8 cellular contexts compared by ENCODE assay signal in the genomic region with DNA sequence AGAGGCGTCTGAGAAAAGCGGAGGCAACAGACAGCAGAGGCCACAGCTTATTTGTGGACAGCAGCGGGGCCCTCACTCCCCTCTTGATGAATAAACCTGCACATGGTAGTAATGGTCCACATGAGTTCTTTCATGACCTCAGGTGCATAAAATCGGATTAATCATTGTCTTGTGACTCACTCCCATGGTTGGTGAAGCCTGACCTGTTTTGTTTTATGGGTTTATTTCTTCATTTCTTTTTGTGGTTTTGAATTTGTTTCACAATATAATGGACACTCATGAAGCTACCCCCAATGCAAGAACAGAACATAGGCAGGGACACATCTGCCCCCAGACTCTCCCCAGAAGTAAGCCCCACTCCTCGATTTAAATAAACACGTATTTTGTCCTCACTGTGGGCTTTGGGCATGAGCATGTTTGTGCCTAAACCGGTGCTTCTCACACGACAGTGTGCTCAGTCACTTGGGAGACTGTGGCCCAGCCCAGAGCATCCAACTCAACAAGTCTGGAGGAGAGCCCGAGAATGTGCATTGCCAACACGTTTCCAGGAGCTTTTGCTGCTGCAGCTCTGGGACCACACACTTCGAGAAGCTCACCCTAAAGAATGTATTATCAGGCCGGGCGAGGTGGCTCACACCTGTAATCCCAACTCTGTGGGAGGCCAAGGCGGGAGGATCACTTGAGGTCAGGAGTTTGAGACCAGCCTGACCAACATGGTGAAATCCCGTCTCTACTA.
DNase-seq lines count a peak whose midpoint lies in the region; ATAC-seq and TF ChIP-seq lines count a peak whose summit lies in the region.

No MANE protein-coding gene starts in this region.

- H3K9me3 Mint-ChIP-seq in Calu3 (ENCODE audit: low read depth, unreplicated experiment) (no peaks in the 10 kb centered on the region), brain (peaks cover under 1 to 40% (median 3%) of the 10 kb centered on the region in 5 experiments)
- no peaks in the 10 kb centered on the region for H3K9me3 Mint-ChIP-seq in activated CD4-positive, alpha-beta memory T cell treated with anti-CD3 and anti-CD28 coated beads, Interleukin-2, amount 10 ng/mL, durations not matched to agents 7 days and 5 days

- H3K27me3 Mint-ChIP-seq in Calu3 (ENCODE audit: unreplicated experiment): no peaks in the 10 kb centered on the region
- H3K27me3 Mint-ChIP-seq in brain: peaks cover 13% of the 10 kb centered on the region
- peaks cover 44% of the 10 kb centered on the region for H3K27me3 Mint-ChIP-seq in activated CD4-positive, alpha-beta memory T cell treated with anti-CD3 and anti-CD28 coated beads, Interleukin-2, amount 10 ng/mL, durations not matched to agents 7 days and 5 days

- no peaks in the 10 kb centered on the region for H3K27me3 ChIP-seq in muscle layer of colon (ENCODE audit: control insufficient read depth in 1 of 2, insufficient read depth in 2 of 2, low read length in 2 of 2)
- no peaks in the 10 kb centered on the region for H3K27me3 ChIP-seq in neuronal stem cell (ENCODE audit: control insufficient read depth in 3 of 3, insufficient read depth in 3 of 3, low read depth in 1 of 3, low read length in 3 of 3)

- no peak overlapping the region for H3K18ac ChIP-seq in neuronal stem cell (ENCODE audit: low read length)

- no peak overlapping the region for H2AK5ac ChIP-seq in neuronal stem cell (ENCODE audit: low read depth, low read length)

- H2BK5ac ChIP-seq in neuronal stem cell (ENCODE audit: low read length): no peak overlapping the region

- WGBS in neuronal stem cell (ENCODE audit: extremely low coverage in 2 of 2, insufficient read length in 2 of 2, insufficient replicate concordance in 1 of 2), 2 donors: no CpG with 5 or more reads among the region's 15 CpGs

- H2AFZ ChIP-seq in neuronal stem cell (ENCODE audit: low read length): no peak overlapping the region

- DNase-seq in Calu3 (peak; percentile 76), neuronal stem cell (ENCODE audit: low spot score) (no peak)
- no peak for DNase-seq in NK-92 treated with Interleukin-12 subunit alpha and Interleukin-12 subunit beta, amount 100 ng/mL, for 24 hours (lab: John Stamatoyannopoulos, UW)
- no peak for DNase-seq in activated CD4-positive, alpha-beta memory T cell treated with anti-CD3 and anti-CD28 coated beads, Interleukin-2, amount 10 ng/mL, durations not matched to agents 7 days and 5 days

- peak overlapping the region; percentile 96 for H3K27ac ChIP-seq in muscle layer of colon (ENCODE audit: low read depth, low read length)
- H3K27ac ChIP-seq in neuronal stem cell (replicated peaks; ENCODE audit: low read length): no peak overlapping the region

- H3K4me1 Mint-ChIP-seq in Calu3 (ENCODE audit: low read depth, unreplicated experiment) (peaks cover 96% of the 10 kb centered on the region), brain (peaks cover 78% of the 10 kb centered on the region)
- H3K4me1 Mint-ChIP-seq in activated CD4-positive, alpha-beta memory T cell treated with anti-CD3 and anti-CD28 coated beads, Interleukin-2, amount 10 ng/mL, durations not matched to agents 7 days and 5 days: peaks cover 3% of the 10 kb centered on the region

- H3K4ac ChIP-seq in neuronal stem cell (ENCODE audit: low read length): no peak overlapping the region

- BruUV-seq in Calu3 (replicated peaks; lab: Mats Ljungman, UMichigan): no TSS peak

- H3K79me1 ChIP-seq in neuronal stem cell (ENCODE audit: low read depth, low read length): no peaks in the 10 kb centered on the region

- H3K9ac ChIP-seq in muscle layer of colon (ENCODE audit: low read length) (peak overlapping the region; percentile 15), neuronal stem cell (ENCODE audit: low read depth, low read length, poor library complexity) (no peak overlapping the region)

- no peak overlapping the region for H4K91ac ChIP-seq in neuronal stem cell (ENCODE audit: low read depth, low read length, poor library complexity)

- TF ChIP-seq CTCF in Calu3 (IDR thresholded peaks at IDR 0.05; ENCODE audit: unreplicated experiment): no peak
- TF ChIP-seq CTCF in brain (conservative IDR thresholded peaks at IDR 0.05): no peak

- ATAC-seq in HG03378 (IDR thresholded peaks at IDR 0.05; ENCODE audit: unreplicated experiment) (peak; percentile 64), GM19351 (IDR thresholded peaks at IDR 0.05; ENCODE audit: unreplicated experiment) (no peak)

- POLR2A ChIA-PET in activated CD4-positive, alpha-beta memory T cell treated with anti-CD3 and anti-CD28 coated beads, Interleukin-2, amount 10 ng/mL, durations not matched to agents 7 days and 5 days (lab: Charles Lee): no interaction called here

- no peak overlapping the region for H4K8ac ChIP-seq in neuronal stem cell (ENCODE audit: low read depth, low read length)

- no peak overlapping the region for H2BK12ac ChIP-seq in neuronal stem cell (ENCODE audit: low read length)

- CTCF ChIA-PET in Calu3 (lab: Charles Lee): interaction anchor here (0.6 to 2.8 kb wide), 10 partner anchors 9 to 294 kb away, joined by 3 to 13 read pairs (median 4); no protein-coding TSS in a partner anchor
- CTCF ChIA-PET in activated CD4-positive, alpha-beta memory T cell treated with anti-CD3 and anti-CD28 coated beads, Interleukin-2, amount 10 ng/mL, durations not matched to agents 7 days and 5 days (lab: Charles Lee): interaction anchor here (0.6 kb wide), 1 partner anchor 78 kb away, joined by 3 read pairs; no protein-coding TSS in a partner anchor

- H3K27ac Mint-ChIP-seq in Calu3 (ENCODE audit: unreplicated experiment): peak overlapping the region; percentile 82
- peak overlapping the region; percentile 46 to 83 (median 63) for H3K27ac Mint-ChIP-seq in brain
- H3K27ac Mint-ChIP-seq in activated CD4-positive, alpha-beta memory T cell treated with anti-CD3 and anti-CD28 coated beads, Interleukin-2, amount 10 ng/mL, durations not matched to agents 7 days and 5 days: no peak overlapping the region

- peak overlapping the region; percentile 29 for H3K4me3 Mint-ChIP-seq in Calu3 (ENCODE audit: low read depth, unreplicated experiment)
- peak overlapping the region in 1 of 5 experiments; percentile 48 for H3K4me3 Mint-ChIP-seq in brain
- no peak overlapping the region for H3K4me3 Mint-ChIP-seq in activated CD4-positive, alpha-beta memory T cell treated with anti-CD3 and anti-CD28 coated beads, Interleukin-2, amount 10 ng/mL, durations not matched to agents 7 days and 5 days

- H3K4me1 ChIP-seq in muscle layer of colon (ENCODE audit: insufficient read depth, low read length): peaks cover 56% of the 10 kb centered on the region
- peaks cover 9 to 17% of the 10 kb centered on the region in 2 donors for H3K4me1 ChIP-seq in neuronal stem cell (ENCODE audit: control insufficient read depth in 2 of 2, insufficient read depth in 1 of 2, low read depth in 1 of 2, low read length in 2 of 2)

- peaks cover 33% of the 10 kb centered on the region for H3K36me3 Mint-ChIP-seq in Calu3 (ENCODE audit: insufficient read depth, unreplicated experiment)
- peaks cover under 1% of the 10 kb centered on the region for H3K36me3 Mint-ChIP-seq in brain
- H3K36me3 Mint-ChIP-seq in activated CD4-positive, alpha-beta memory T cell treated with anti-CD3 and anti-CD28 coated beads, Interleukin-2, amount 10 ng/mL, durations not matched to agents 7 days and 5 days (ENCODE audit: low read depth): no peaks in the 10 kb centered on the region

- H3K9me3 ChIP-seq in muscle layer of colon (ENCODE audit: low read length) (no peaks in the 10 kb centered on the region), neuronal stem cell (replicated peaks in 1 of 2; ENCODE audit: control insufficient read depth in 2 of 2, insufficient read depth in 1 of 2, low read depth in 1 of 2, low read length in 2 of 2) (no peaks in the 10 kb centered on the region)

- no peak overlapping the region for H3K23ac ChIP-seq in neuronal stem cell (ENCODE audit: low read depth, low read length, poor library complexity)

- H2BK120ac ChIP-seq in neuronal stem cell (ENCODE audit: low read depth, low read length): no peak overlapping the region

- H3K14ac ChIP-seq in neuronal stem cell (ENCODE audit: low read length): no peak overlapping the region

- H3K4me2 ChIP-seq in neuronal stem cell (ENCODE audit: insufficient read depth, low read length, poor library complexity, severe bottlenecking): no peak overlapping the region

- H3K36me3 ChIP-seq in muscle layer of colon (ENCODE audit: insufficient read depth, low read length) (no peaks in the 10 kb centered on the region), neuronal stem cell (replicated peaks in 1 of 2; ENCODE audit: control insufficient read depth in 2 of 2, insufficient read depth in 2 of 2, low read length in 2 of 2) (no peaks in the 10 kb centered on the region)

- H3K4me3 ChIP-seq in muscle layer of colon (ENCODE audit: low read depth in 1 of 2, low read length in 2 of 2) (no peak overlapping the region), neuronal stem cell (ENCODE audit: low read length in 2 of 2) (no peak overlapping the region)

- intact Hi-C loops in Calu3 (cut with micrococcal nuclease; ENCODE audit: unreplicated experiment): loop anchor here (2.0 to 5.0 kb wide), 5 partner anchors 21 to 230 kb away; a partner anchor contains a TSS

- no peak overlapping the region for H2BK15ac ChIP-seq in neuronal stem cell (ENCODE audit: low read length)
